12 cellular contexts compared by ENCODE assay signal in genomic region chr17:19948100-19948943, GRCh38. TPM values are rescaled to one million over a fixed set of nuclear protein-coding genes. Genes with fewer than 3 reads are reported as not detected.
DNase-seq lines count a peak whose midpoint lies in the region; ATAC-seq and TF ChIP-seq lines count a peak whose summit lies in the region.
"Had no signal": no experiment of that assay in that cellular context is flagged by ENCODE, and none has a peak within 500 bp of the region (broad histone marks: within the 10 kb centered on the region; RNA-seq: fewer than 3 reads in every experiment).

No MANE protein-coding gene starts in this region.

- no peaks in the 10 kb centered on the region for H3K27me3 ChIP-seq in CD8-positive, alpha-beta T cell (ENCODE audit: insufficient read depth, low read length)
- H3K27me3 ChIP-seq: tibial nerve had no signal

- peak overlapping the region; percentile 81 for H3K27ac Mint-ChIP-seq in CD8-positive, alpha-beta T cell
- peak overlapping the region; percentile 29 for H3K27ac Mint-ChIP-seq in chondrocyte (ENCODE audit: unreplicated experiment)
- H3K27ac Mint-ChIP-seq in nephron progenitor cell = peak overlapping the region; percentile 98

- no peak for ATAC-seq in CD8-positive, alpha-beta T cell
- no peak for ATAC-seq in HG02981 (IDR thresholded peaks at IDR 0.05; ENCODE audit: unreplicated experiment)
- no peak for ATAC-seq in HG02759 (IDR thresholded peaks at IDR 0.05; ENCODE audit: unreplicated experiment)

- peaks cover 57% of the 10 kb centered on the region for H3K4me1 Mint-ChIP-seq in CD8-positive, alpha-beta T cell (ENCODE audit: low read depth)
- peaks cover 26% of the 10 kb centered on the region for H3K4me1 Mint-ChIP-seq in chondrocyte (ENCODE audit: low read depth)
- H3K4me1 Mint-ChIP-seq in nephron progenitor cell = peaks cover 10% of the 10 kb centered on the region

- H3K36me3 Mint-ChIP-seq in CD8-positive, alpha-beta T cell = peaks cover 66% of the 10 kb centered on the region
- peaks cover 6% of the 10 kb centered on the region for H3K36me3 Mint-ChIP-seq in chondrocyte (ENCODE audit: low read depth)
- H3K36me3 Mint-ChIP-seq in nephron progenitor cell (ENCODE audit: low read depth) = peaks cover 74% of the 10 kb centered on the region

- no peak overlapping the region for H3K27ac ChIP-seq in CD8-positive, alpha-beta T cell (ENCODE audit: low read depth, low read length)

- CTCF ChIA-PET in CD8-positive, alpha-beta T cell (lab: Charles Lee) = interaction anchor here (0.5 kb wide), 1 partner anchor 1096 kb away, joined by 3 read pairs; no protein-coding TSS in a partner anchor

- DNase-seq in CD8-positive, alpha-beta T cell = no peak
- DNase-seq in KBM-7 (peak; percentile 53), chondrocyte (ENCODE audit: low spot score) (no peak), nephron progenitor cell (no peak), GM03348 (ENCODE audit: low spot score) (no peak)
- DNase-seq: activated effector memory CD4-positive, alpha-beta T cell treated with anti-CD3 and anti-CD28 coated beads, Interleukin-2, amount 50 U/mL, for 16 hours; NCI-H146; stimulated activated CD4-positive, alpha-beta T cell treated with anti-CD3 and anti-CD28 coated beads, Interleukin-2, amount 100 ng/mL, for 24 hours; T-helper 9 cell had no signal

- no peaks in the 10 kb centered on the region for H3K27me3 Mint-ChIP-seq in CD8-positive, alpha-beta T cell (ENCODE audit: low read depth)
- H3K27me3 Mint-ChIP-seq in chondrocyte (ENCODE audit: low read depth) = no peaks in the 10 kb centered on the region
- H3K27me3 Mint-ChIP-seq in nephron progenitor cell (ENCODE audit: low read depth, poor library complexity) = no peaks in the 10 kb centered on the region

- intact Hi-C loops in CD8-positive, alpha-beta T cell (cut with DNase I, micrococcal nuclease) = loop anchor here in 1 of 2 experiments (10.0 kb wide), 1 partner anchor 84 kb away; the partner anchor contains the start of gene ULK2

- no peak overlapping the region for H3K4me3 ChIP-seq in CD8-positive, alpha-beta T cell (ENCODE audit: low read depth, low read length)
- H3K4me3 ChIP-seq: tibial nerve had no signal

- H3K4me3 Mint-ChIP-seq in CD8-positive, alpha-beta T cell = peak overlapping the region; percentile 6
- H3K4me3 Mint-ChIP-seq in chondrocyte (ENCODE audit: unreplicated experiment) = no peak overlapping the region
- H3K4me3 Mint-ChIP-seq in nephron progenitor cell = no peak overlapping the region

- H3K4me1 ChIP-seq in CD8-positive, alpha-beta T cell (ENCODE audit: insufficient read depth, low read length) = peaks cover 20% of the 10 kb centered on the region

- POLR2A ChIA-PET in CD8-positive, alpha-beta T cell (lab: Charles Lee) = no interaction called here

- no peaks in the 10 kb centered on the region for H3K9me3 Mint-ChIP-seq in CD8-positive, alpha-beta T cell
- H3K9me3 Mint-ChIP-seq in chondrocyte (ENCODE audit: low read depth) = no peaks in the 10 kb centered on the region
- peaks cover 40% of the 10 kb centered on the region for H3K9me3 Mint-ChIP-seq in nephron progenitor cell

- H3K36me3 ChIP-seq in CD8-positive, alpha-beta T cell (ENCODE audit: insufficient read depth, low read length) = peaks cover 13% of the 10 kb centered on the region

- in situ Hi-C loops in KBM-7 (cut with MboI; ENCODE audit: low pct_unique_long_range_greater_than_20kb, low sequenced_read_pairs) = no loop called here

- TF ChIP-seq CTCF in CD8-positive, alpha-beta T cell (IDR thresholded peaks at IDR 0.05) = no peak
- TF ChIP-seq CTCF in chondrocyte (IDR thresholded peaks at IDR 0.05) (no peak), nephron progenitor cell (IDR thresholded peaks at IDR 0.05) (no peak)

- no peaks in the 10 kb centered on the region for H3K9me3 ChIP-seq in CD8-positive, alpha-beta T cell (ENCODE audit: low read length)

RNA-seq across cellular contexts. Expression of gene AKAP10, which starts 29.3 kb away (rescaled TPM):
- 10 to 100 TPM; 21.5 to 29.6 TPM for total RNA-seq in CD8-positive, alpha-beta T cell
- total RNA-seq in chondrocyte = 25.7 to 30.5 TPM (median 26.0 TPM) in 3 replicates

Comparison
In these comparisons a context has a peak if more than half of its experiments do, and no peak if none do; other contexts are left out.
1. H3K27ac Mint-ChIP-seq: peak in every context shown above with its lines; median percentile 98 in nephron progenitor cell; 81 in CD8-positive, alpha-beta T cell; 29 in chondrocyte.